28 cellular contexts compared by ENCODE assay signal in the genomic region with DNA sequence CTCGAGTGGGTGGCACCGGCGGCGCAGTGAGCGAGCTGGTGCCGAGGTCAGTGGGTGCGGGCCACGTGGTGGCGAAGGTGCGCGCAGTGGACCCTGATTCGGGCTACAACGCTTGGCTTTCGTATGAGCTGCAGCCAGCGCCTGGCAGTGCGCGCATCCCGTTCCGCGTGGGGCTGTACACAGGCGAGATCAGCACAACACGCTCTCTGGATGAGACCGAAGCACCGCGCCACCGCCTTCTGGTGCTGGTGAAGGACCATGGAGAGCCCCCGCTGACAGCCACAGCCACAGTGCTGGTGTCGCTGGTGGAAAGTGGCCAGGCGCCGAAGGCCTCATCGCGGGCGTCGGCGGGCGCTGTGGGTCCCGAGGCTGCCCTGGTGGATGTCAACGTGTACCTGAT. TPM values are rescaled to one million over a fixed set of nuclear protein-coding genes. Genes with fewer than 3 reads are reported as not detected.
"Had no signal": no experiment of that assay in that cellular context is flagged by ENCODE, and none has a peak within 500 bp of the region (broad histone marks: within the 10 kb centered on the region; RNA-seq: fewer than 3 reads in every experiment).

No MANE protein-coding gene starts in this region.

- ATAC-seq: lower lobe of right lung; natural killer cell; right cardiac atrium; sciatic nerve; stimulated activated memory B cell treated with anti-CD40 and anti-IgM and Interleukin-4, amounts not matched to agents 10 μg/mL and 1 μg/mL and 100 μg/mL, for 72 hours; stimulated activated naive CD8-positive, alpha-beta T cell treated with anti-CD3 and anti-CD28 coated beads, Interleukin-15, amount 100 ng/mL, for 72 hours had no signal

- H3K79me2 ChIP-seq: hepatocyte had no signal

- H3K9me3 ChIP-seq: prostate gland had no signal

- H2AFZ ChIP-seq: hepatocyte, neural progenitor cell had no signal

- H3K4me3 ChIP-seq: hepatocyte, left ventricle myocardium inferior, lower lobe of right lung, neural progenitor cell, ovary, prostate gland, tibial nerve, vagina had no signal

- H3K36me3 ChIP-seq: left ventricle myocardium inferior, lower lobe of right lung, neural progenitor cell, ovary, prostate gland, tibial nerve, vagina had no signal

- H3K9ac ChIP-seq: neural progenitor cell had no signal

- H3K27ac ChIP-seq: hepatocyte, left ventricle myocardium inferior, lower lobe of right lung, neural progenitor cell, ovary, prostate gland, tibial nerve, vagina had no signal

- DNase-seq: head of caudate nucleus; islet precursor cell; left ventricle myocardium inferior; lower lobe of right lung; mammary epithelial cell; mesenchymal stem cell; naive B cell; natural killer cell; nephron progenitor cell; ovary; retina; small intestine; stimulated activated CD4-positive, alpha-beta T cell treated with anti-CD3 and anti-CD28 coated beads, Interleukin-1b, Interleukin-23, amount 100 ng/mL, for 48 hours; stimulated activated CD4-positive, alpha-beta T cell treated with anti-CD3 and anti-CD28 coated beads, Interleukin-2, amount 100 ng/mL, for 48 hours; stimulated activated CD4-positive, alpha-beta T cell treated with anti-CD3 and anti-CD28 coated beads, Interleukin-4, amount 100 ng/mL, for 4 hours; stimulated activated CD8-positive, alpha-beta memory T cell treated with anti-CD3 and anti-CD28 coated beads, Interleukin-4, amount 100 ng/mL, for 48 hours; stimulated activated naive CD4-positive, alpha-beta T cell treated with Interleukin-2 at 50 U/mL for 16 hours; stimulated activated naive CD8-positive, alpha-beta T cell treated with anti-CD3 and anti-CD28 coated beads, Interleukin-15, amount 100 ng/mL, for 72 hours; substantia nigra had no signal

- H3K4me1 ChIP-seq: left ventricle myocardium inferior, lower lobe of right lung, neural progenitor cell, prostate gland, tibial nerve, vagina had no signal

- FAIRE-seq: small intestine had no signal

- H3K4me2 ChIP-seq: hepatocyte, neural progenitor cell had no signal

- H3K27me3 ChIP-seq: hepatocyte, neural progenitor cell, ovary, tibial nerve, vagina had no signal

RNA-seq across cellular contexts. Expression of a gene that starts 2.1 kb away (rescaled TPM):
- total RNA-seq: kidney epithelial cell, left ventricle myocardium inferior, natural killer cell had no signal
- polyA plus RNA-seq: mammary epithelial cell had no signal

RNA-seq across cellular contexts. Expression of a gene that starts 4.3 kb away (rescaled TPM):
- total RNA-seq: left ventricle myocardium inferior, natural killer cell had no signal

RNA-seq across cellular contexts. Expression of a gene that starts 10.6 kb away (rescaled TPM):
- total RNA-seq: left ventricle myocardium inferior, natural killer cell had no signal

RNA-seq across cellular contexts. Expression of a gene that starts 16.6 kb away (rescaled TPM):
- total RNA-seq: natural killer cell had no signal
- polyA plus RNA-seq: mammary epithelial cell had no signal

RNA-seq across cellular contexts. Expression of a gene that starts 17.5 kb away (rescaled TPM):
- total RNA-seq: kidney epithelial cell, left ventricle myocardium inferior, natural killer cell had no signal
- polyA plus RNA-seq: mammary epithelial cell, right cardiac atrium had no signal
